In genomic region chr9:37415011-37415719, GRCh38 we compare ENCODE assay signal across 8 cellular contexts. TPM values are rescaled to one million over a fixed set of nuclear protein-coding genes. Genes with fewer than 3 reads are reported as not detected.
A peak's percentile ranks its signal among the peaks of the same experiment; 100 is the strongest.
DNase-seq lines count a peak whose midpoint lies in the region; ATAC-seq and TF ChIP-seq lines count a peak whose summit lies in the region.

No MANE protein-coding gene starts in this region.

- peaks cover 7 to 13% (median 9%) of the 10 kb centered on the region in 3 donors for H3K4me1 Mint-ChIP-seq in CD8-positive, alpha-beta memory T cell
- peaks cover 36% of the 10 kb centered on the region for H3K4me1 Mint-ChIP-seq in HFFc6 (ENCODE audit: low read depth)
- peaks cover 9% of the 10 kb centered on the region for H3K4me1 Mint-ChIP-seq in activated CD8-positive, alpha-beta T cell treated with anti-CD3 and anti-CD28 coated beads, Interleukin-2, amount 10 ng/mL, durations not matched to agents 7 days and 5 days (ENCODE audit: low read depth)
- peaks cover 9 to 14% of the 10 kb centered on the region in 2 donors for H3K4me1 Mint-ChIP-seq in effector memory CD8-positive, alpha-beta T cell (ENCODE audit: low read depth in 2 of 2)
- H3K4me1 Mint-ChIP-seq in mesothelial cell of epicardium = peaks cover 19% of the 10 kb centered on the region

- no peaks in the 10 kb centered on the region for H3K36me3 ChIP-seq in CD8-positive, alpha-beta memory T cell (ENCODE audit: insufficient read depth, low read length)

- peak; percentile 86 for ATAC-seq in activated CD8-positive, alpha-beta T cell treated with anti-CD3 and anti-CD28 coated beads, Interleukin-2, amount 10 ng/mL, durations not matched to agents 7 days and 5 days
- ATAC-seq in effector memory CD8-positive, alpha-beta T cell (replicated peaks) = peak; percentile 94
- ATAC-seq in HG02571 (IDR thresholded peaks at IDR 0.05; ENCODE audit: unreplicated experiment) = no peak

- H3K36me3 Mint-ChIP-seq in CD8-positive, alpha-beta memory T cell = peaks cover 0 to 2% (median 0%) of the 10 kb centered on the region in 3 donors
- H3K36me3 Mint-ChIP-seq in HFFc6 (ENCODE audit: low read depth) (no peaks in the 10 kb centered on the region), mesothelial cell of epicardium (no peaks in the 10 kb centered on the region)
- no peaks in the 10 kb centered on the region for H3K36me3 Mint-ChIP-seq in activated CD8-positive, alpha-beta T cell treated with anti-CD3 and anti-CD28 coated beads, Interleukin-2, amount 10 ng/mL, durations not matched to agents 7 days and 5 days (ENCODE audit: low read depth)
- no peaks in the 10 kb centered on the region for H3K36me3 Mint-ChIP-seq in effector memory CD8-positive, alpha-beta T cell (ENCODE audit: insufficient read depth)

- peaks cover 4% of the 10 kb centered on the region for H3K4me1 ChIP-seq in CD8-positive, alpha-beta memory T cell (ENCODE audit: insufficient read depth, low read length)

- H3K27ac Mint-ChIP-seq in CD8-positive, alpha-beta memory T cell = peak overlapping the region in 6 of 8 donors; percentile 11 to 87 (median 70)
- peak overlapping the region; percentile 94 for H3K27ac Mint-ChIP-seq in HFFc6
- H3K27ac Mint-ChIP-seq in activated CD8-positive, alpha-beta T cell treated with anti-CD3 and anti-CD28 coated beads, Interleukin-2, amount 10 ng/mL, durations not matched to agents 7 days and 5 days = no peak overlapping the region
- peak overlapping the region; percentile 30 to 63 for H3K27ac Mint-ChIP-seq in effector memory CD8-positive, alpha-beta T cell
- peak overlapping the region; percentile 79 for H3K27ac Mint-ChIP-seq in mesothelial cell of epicardium

- DNase-seq in CD8-positive, alpha-beta memory T cell = peak; percentile 57 to 79 (median 61)
- DNase-seq in HFFc6 = peak; percentile 82
- peak; percentile 60 for DNase-seq in NCI-H510A (lab: John Stamatoyannopoulos, UW)
- peak; percentile 84 for DNase-seq in activated CD8-positive, alpha-beta T cell treated with anti-CD3 and anti-CD28 coated beads, Interleukin-2, amount 10 ng/mL, durations not matched to agents 7 days and 5 days
- DNase-seq in effector memory CD8-positive, alpha-beta T cell = peak; percentile 75 to 80 (median 76)
- peak in 1 of 2 experiments; percentile 80 for DNase-seq in mesothelial cell of epicardium (ENCODE audit: low spot score in 2 of 2, unreplicated experiment in 2 of 2)
- peak; percentile 48 to 63 for DNase-seq in stimulated activated CD8-positive, alpha-beta memory T cell treated with anti-CD3 and anti-CD28 coated beads, Interleukin-15, amount 100 ng/mL, for 48 hours (ENCODE audit: low read depth in 2 of 2)

- TF ChIP-seq CTCF in HFFc6 (IDR thresholded peaks at IDR 0.05) (peak; percentile 93), mesothelial cell of epicardium (IDR thresholded peaks at IDR 0.05; ENCODE audit: unreplicated experiment) (peak; percentile 95)

- H3K27me3 Mint-ChIP-seq in CD8-positive, alpha-beta memory T cell = peaks cover 7 to 9% of the 10 kb centered on the region in 2 donors
- no peaks in the 10 kb centered on the region; the same call in 1 of the 2 replicates for H3K27me3 Mint-ChIP-seq in HFFc6 (ENCODE audit: insufficient read depth)
- H3K27me3 Mint-ChIP-seq in activated CD8-positive, alpha-beta T cell treated with anti-CD3 and anti-CD28 coated beads, Interleukin-2, amount 10 ng/mL, durations not matched to agents 7 days and 5 days (ENCODE audit: low read depth) = peaks cover 3% of the 10 kb centered on the region
- H3K27me3 Mint-ChIP-seq in effector memory CD8-positive, alpha-beta T cell = peaks cover 0 to 13% of the 10 kb centered on the region in 2 donors
- H3K27me3 Mint-ChIP-seq in mesothelial cell of epicardium (ENCODE audit: low read depth) = no peaks in the 10 kb centered on the region

- H3K4me3 ChIP-seq in CD8-positive, alpha-beta memory T cell (ENCODE audit: low read length) = no peak overlapping the region

- POLR2A ChIA-PET in CD8-positive, alpha-beta memory T cell (lab: Charles Lee) = interaction anchor here (0.7 kb wide), 1 partner anchor 84 kb away, joined by 3 read pairs; no protein-coding TSS in a partner anchor
- POLR2A ChIA-PET in activated CD8-positive, alpha-beta T cell treated with anti-CD3 and anti-CD28 coated beads, Interleukin-2, amount 10 ng/mL, durations not matched to agents 7 days and 5 days (lab: Charles Lee) = no interaction called here

- H3K27ac ChIP-seq in CD8-positive, alpha-beta memory T cell (ENCODE audit: low read depth, low read length) = no peak overlapping the region

- CTCF ChIA-PET in CD8-positive, alpha-beta memory T cell (lab: Charles Lee) = interaction anchor here (0.8 to 2.1 kb wide), 9 partner anchors 10 to 543 kb away, joined by 3 to 10 read pairs (median 4); partner anchors contain the start of genes POLR1E, TOMM5, ZBTB5 and ZCCHC7
- CTCF ChIA-PET in activated CD8-positive, alpha-beta T cell treated with anti-CD3 and anti-CD28 coated beads, Interleukin-2, amount 10 ng/mL, durations not matched to agents 7 days and 5 days (lab: Charles Lee) = interaction anchor here (0.5 to 2.0 kb wide), 8 partner anchors 9 to 542 kb away, joined by 3 to 8 read pairs (median 3); no protein-coding TSS in a partner anchor

- peak overlapping the region in 5 of 7 donors; percentile 26 to 84 (median 53) for H3K4me3 Mint-ChIP-seq in CD8-positive, alpha-beta memory T cell
- peak overlapping the region; percentile 84 for H3K4me3 Mint-ChIP-seq in HFFc6
- H3K4me3 Mint-ChIP-seq in activated CD8-positive, alpha-beta T cell treated with anti-CD3 and anti-CD28 coated beads, Interleukin-2, amount 10 ng/mL, durations not matched to agents 7 days and 5 days = no peak overlapping the region
- peak overlapping the region in 1 of 2 donors; percentile 5 for H3K4me3 Mint-ChIP-seq in effector memory CD8-positive, alpha-beta T cell
- H3K4me3 Mint-ChIP-seq in mesothelial cell of epicardium = peak overlapping the region; percentile 40

- no peaks in the 10 kb centered on the region for H3K27me3 ChIP-seq in CD8-positive, alpha-beta memory T cell (ENCODE audit: insufficient read depth, low read length, poor library complexity, severe bottlenecking)

- H3K9me3 ChIP-seq in CD8-positive, alpha-beta memory T cell (ENCODE audit: low read length) = no peaks in the 10 kb centered on the region

- no peaks in the 10 kb centered on the region for H3K9me3 Mint-ChIP-seq in CD8-positive, alpha-beta memory T cell
- no peaks in the 10 kb centered on the region for H3K9me3 Mint-ChIP-seq in HFFc6
- H3K9me3 Mint-ChIP-seq in activated CD8-positive, alpha-beta T cell treated with anti-CD3 and anti-CD28 coated beads, Interleukin-2, amount 10 ng/mL, durations not matched to agents 7 days and 5 days (ENCODE audit: insufficient read depth) = no peaks in the 10 kb centered on the region
- no peaks in the 10 kb centered on the region for H3K9me3 Mint-ChIP-seq in effector memory CD8-positive, alpha-beta T cell
- no peaks in the 10 kb centered on the region for H3K9me3 Mint-ChIP-seq in mesothelial cell of epicardium

RNA-seq across cellular contexts. Expression of gene GRHPR, which starts 7.3 kb away (rescaled TPM):
- total RNA-seq in CD8-positive, alpha-beta memory T cell = 10 to 100 TPM; 87.4 to 94.1 TPM
- polyA plus RNA-seq in CD8-positive, alpha-beta memory T cell = 77.4 TPM
- total RNA-seq in HFFc6 (2021; fragmentation: NEBNext Ultra II Directional; extraction: Animal tissue kit (Norgen Biotek cat#: 25700)) = 100 to 1,000 TPM; 106 to 116 (median 111) TPM
- total RNA-seq in activated CD8-positive, alpha-beta T cell treated with anti-CD3 and anti-CD28 coated beads, Interleukin-2, amount 10 ng/mL, durations not matched to agents 7 days and 5 days = 10 to 100 TPM; 57.8 to 62.3 TPM
- total RNA-seq in mesothelial cell of epicardium = 99.5 to 106 TPM (median 102 TPM) in 3 replicates

RNA-seq across cellular contexts. Expression of gene ZBTB5, which starts 50.1 kb away (rescaled TPM):
- total RNA-seq in CD8-positive, alpha-beta memory T cell = 1 to 10 TPM; 7.0 to 7.9 TPM
- 0.81 TPM for polyA plus RNA-seq in CD8-positive, alpha-beta memory T cell
- 1 to 10 TPM; 4.6 to 5.9 (median 5.3) TPM for total RNA-seq in HFFc6 (2021; fragmentation: NEBNext Ultra II Directional; extraction: Animal tissue kit (Norgen Biotek cat#: 25700))
- 1 to 10 TPM; 9.2 to 9.4 TPM for total RNA-seq in activated CD8-positive, alpha-beta T cell treated with anti-CD3 and anti-CD28 coated beads, Interleukin-2, amount 10 ng/mL, durations not matched to agents 7 days and 5 days
- total RNA-seq in mesothelial cell of epicardium = 34.2 to 35.3 TPM (median 35.2 TPM) in 3 replicates
